27 cellular contexts compared by ENCODE assay signal in genomic region chr20:5870462-5871021, GRCh38. TPM values are rescaled to one million over a fixed set of nuclear protein-coding genes. Genes with fewer than 3 reads are reported as not detected.
DNase-seq lines count a peak whose midpoint lies in the region; TF ChIP-seq lines count a peak whose summit lies in the region.
"Had no signal": no experiment of that assay in that cellular context is flagged by ENCODE, and none has a peak within 500 bp of the region (broad histone marks: within the 10 kb centered on the region; RNA-seq: fewer than 3 reads in every experiment).

No MANE protein-coding gene starts in this region.

- H3K9me3 ChIP-seq in trophoblast cell (ENCODE audit: insufficient read depth, low read depth, low read length) = no peaks in the 10 kb centered on the region
- H3K9me3 ChIP-seq in Peyer's patch = no peaks in the 10 kb centered on the region
- H3K9me3 ChIP-seq: SK-N-SH, thyroid gland had no signal

- no peak overlapping the region for H2BK5ac ChIP-seq in trophoblast cell (ENCODE audit: low read depth, low read length, poor library complexity)

- H3K27me3 ChIP-seq in trophoblast cell (ENCODE audit: insufficient read depth, low read length) (no peaks in the 10 kb centered on the region), Peyer's patch (no peaks in the 10 kb centered on the region)
- H3K27me3 ChIP-seq: brain microvascular endothelial cell, thyroid gland had no signal

- H3K27ac ChIP-seq in cingulate gyrus (ENCODE audit: low read depth, low read length) (peak overlapping the region; percentile 19), trophoblast cell (ENCODE audit: low read depth, low read length) (no peak overlapping the region), Peyer's patch (no peak overlapping the region)
- H3K27ac ChIP-seq: brain microvascular endothelial cell, GM23248, thyroid gland had no signal

- no peak overlapping the region for H3K23ac ChIP-seq in trophoblast cell (ENCODE audit: low read length)

- no peak overlapping the region for H3K4ac ChIP-seq in trophoblast cell (ENCODE audit: low read depth, low read length)

- no peak overlapping the region for H2AFZ ChIP-seq in trophoblast cell (ENCODE audit: insufficient read depth, low read length, poor library complexity)
- H2AFZ ChIP-seq: GM23248 had no signal

- peak; percentile 63 for DNase-seq in NCI-H2171 treated with DMSO at 0.1 percent for 48 hours (lab: John Stamatoyannopoulos, UW)
- no peak for DNase-seq in NCI-H2171 (lab: John Stamatoyannopoulos, UW)
- peak; percentile 26 for DNase-seq in middle frontal gyrus (ENCODE audit: extremely low spot score, low spot score)
- peak; percentile 30 for DNase-seq in stromal cell of bone marrow (ENCODE audit: low read depth)
- no peak for DNase-seq in trophoblast cell
- DNase-seq in Peyer's patch = no peak
- DNase-seq in hippocampal formation (lab: John Stamatoyannopoulos, UW) = no peak
- DNase-seq: activated CD4-positive, alpha-beta T cell treated with anti-CD3 and anti-CD28 coated beads, Interleukin-2, amount 50 U/mL, for 4 hours; activated naive CD4-positive, alpha-beta T cell treated with Interleukin-2 at 50 U/mL for 16 hours; amygdala; brain microvascular endothelial cell; CD4-positive, CD25-positive, alpha-beta regulatory T cell; GM23248; left ventricle myocardium superior; midbrain; naive thymus-derived CD4-positive, alpha-beta T cell; NCI-H1092; NCI-H187; NCI-H526; NK-92 treated with Interleukin-12 subunit alpha and Interleukin-12 subunit beta, amount 100 ng/mL, for 24 hours; PC-3; SK-N-SH; stimulated activated CD8-positive, alpha-beta memory T cell treated with anti-CD3 and anti-CD28 coated beads, Interleukin-4, amount 100 ng/mL, for 48 hours; T-helper 17 cell; thyroid gland had no signal

- no CpG with 5 or more reads among the region's 4 CpGs for WGBS in trophoblast cell (ENCODE audit: extremely low coverage, insufficient coverage, insufficient read length)

- TF ChIP-seq CTCF in Peyer's patch (IDR thresholded peaks at IDR 0.05) = no peak

- no peak overlapping the region for H4K91ac ChIP-seq in trophoblast cell (ENCODE audit: low read depth, low read length)

- H3K79me2 ChIP-seq in trophoblast cell (ENCODE audit: control insufficient read depth, insufficient read depth, low read length, poor library complexity) = no peaks in the 10 kb centered on the region

- no peak overlapping the region for H2AK5ac ChIP-seq in trophoblast cell (ENCODE audit: low read length)

- H4K12ac ChIP-seq in trophoblast cell (ENCODE audit: low read depth, low read length) = no peak overlapping the region

- H2BK120ac ChIP-seq in trophoblast cell (ENCODE audit: insufficient read depth, low read length, poor library complexity) = no peak overlapping the region

- no peak overlapping the region for H3K18ac ChIP-seq in trophoblast cell (ENCODE audit: low read length)

- H3K79me1 ChIP-seq in trophoblast cell (ENCODE audit: low read length) = no peaks in the 10 kb centered on the region

- no peak for TF ChIP-seq POLR2A in Peyer's patch (IDR thresholded peaks at IDR 0.05)

- H3K9ac ChIP-seq in trophoblast cell (ENCODE audit: low read length) = no peak overlapping the region
- H3K9ac ChIP-seq: GM23248, SK-N-SH had no signal

- no peak overlapping the region for H2BK12ac ChIP-seq in trophoblast cell (ENCODE audit: low read length)

- no peak overlapping the region for H3K4me3 ChIP-seq in trophoblast cell (ENCODE audit: low read depth, low read length)
- H3K4me3 ChIP-seq in Peyer's patch = no peak overlapping the region
- H3K4me3 ChIP-seq: GM23248, thyroid gland had no signal

- H3K36me3 ChIP-seq in trophoblast cell (ENCODE audit: control insufficient read depth in 1 of 2, insufficient read depth in 2 of 2, low read length in 2 of 2) (no peaks in the 10 kb centered on the region), Peyer's patch (no peaks in the 10 kb centered on the region)
- H3K36me3 ChIP-seq: brain microvascular endothelial cell, thyroid gland had no signal

- no peaks in the 10 kb centered on the region for H3K4me1 ChIP-seq in trophoblast cell (ENCODE audit: control insufficient read depth in 1 of 2, insufficient read depth in 2 of 2, low read length in 2 of 2)
- H3K4me1 ChIP-seq in Peyer's patch = no peaks in the 10 kb centered on the region
- H3K4me1 ChIP-seq: thyroid gland had no signal

- no peak overlapping the region for H3K14ac ChIP-seq in trophoblast cell (ENCODE audit: low read length)

- no peak overlapping the region for H4K8ac ChIP-seq in trophoblast cell (ENCODE audit: low read depth, low read length)

- no peak overlapping the region for H3K4me2 ChIP-seq in trophoblast cell (ENCODE audit: low read length)
- H3K4me2 ChIP-seq: SK-N-SH had no signal

RNA-seq across cellular contexts. Expression of gene CHGB, which starts 40.8 kb away (rescaled TPM):
- 0.57 and 0.62 TPM in 2 replicates for polyA plus RNA-seq in trophoblast cell (2013)
- 10 to 100 TPM in 3 of 4 donors, not detected in 1; 11.2 to 19.6 (median 11.7) TPM for total RNA-seq in Peyer's patch
- total RNA-seq: osteoblast, PC-3 had no signal
- polyA plus RNA-seq: naive thymus-derived CD4-positive, alpha-beta T cell had no signal

Comparison
In these comparisons a context has a peak if more than half of its experiments do, and no peak if none do; other contexts are left out.
1. DNase-seq: peak in NCI-H2171 treated with DMSO at 0.1 percent for 48 hours (single experiment), middle frontal gyrus (single experiment) and stromal cell of bone marrow (single experiment); none in NCI-H2171 (single experiment), trophoblast cell (0 of 2), Peyer's patch (0 of 3) and hippocampal formation (0 of 2).